In genomic region chr16:2752850-2753522, GRCh38 we compare ENCODE assay signal across 8 cellular contexts. TPM values are rescaled to one million over a fixed set of nuclear protein-coding genes. Genes with fewer than 3 reads are reported as not detected.
DNase-seq lines count a peak whose midpoint lies in the region; TF ChIP-seq lines count a peak whose summit lies in the region.

No MANE protein-coding gene starts in this region.

- H3K4me3 ChIP-seq in breast epithelium, result peak overlapping the region; percentile 82 to 94 (median 83)
- peak overlapping the region; percentile 86 for H3K4me3 ChIP-seq in skeletal muscle satellite cell (ENCODE audit: low read length)

- intact Hi-C loops in breast epithelium (cut with DNase I; ENCODE audit: low total_unique reads), result loop anchor here (10.0 kb wide), 1 partner anchor 102 kb away; the partner anchor contains the start of gene PRSS22

- peak overlapping the region; percentile 93 for H3K27ac ChIP-seq in H9 (ENCODE audit: insufficient read length, low read depth, low read length)
- peak overlapping the region; percentile 99 to 100 for H3K27ac ChIP-seq in breast epithelium

- H3T11ph ChIP-seq in H9 (ENCODE audit: low read length), result no peak overlapping the region

- H3K4me3 Mint-ChIP-seq in H9, result peak overlapping the region; percentile 90 to 94

- H3K9ac ChIP-seq in H9 (ENCODE audit: extremely low read depth, insufficient read length, low read length) (peak overlapping the region; percentile 84), skeletal muscle satellite cell (ENCODE audit: low read depth, low read length) (peak overlapping the region; percentile 95)

- no peak overlapping the region for H2BK20ac ChIP-seq in H9 (ENCODE audit: low read depth, low read length, poor library complexity, severe bottlenecking)

- peak overlapping the region; percentile 86 for H3K18ac ChIP-seq in H9 (ENCODE audit: insufficient read length, low read depth, low read length)

- H4K20me1 ChIP-seq in H9 (ENCODE audit: control insufficient read depth, insufficient read depth, insufficient read length), result no peaks in the 10 kb centered on the region

- H3K4me1 Mint-ChIP-seq in H9, result peaks cover 38 to 43% of the 10 kb centered on the region in 2 experiments

- H3K14ac ChIP-seq in H9 (ENCODE audit: insufficient read depth, low read length), result peak overlapping the region; percentile 99

- H2BK12ac ChIP-seq in H9 (ENCODE audit: insufficient read length, low read depth, low read length), result no peak overlapping the region

- no peak overlapping the region for H3K56ac ChIP-seq in H9 (ENCODE audit: insufficient read length, low read depth, low read length)

- H3K23ac ChIP-seq in H9 (ENCODE audit: insufficient read length, low read depth, low read length), result no peak overlapping the region

- H3K27me3 ChIP-seq in H9 (ENCODE audit: insufficient read depth, low read length) (no peaks in the 10 kb centered on the region), breast epithelium (no peaks in the 10 kb centered on the region), skeletal muscle satellite cell (ENCODE audit: control insufficient read depth, insufficient read depth, low read length) (no peaks in the 10 kb centered on the region)

- peak overlapping the region; percentile 88 to 99 (median 91); a peak in 6 of 7 replicates for H3K27ac Mint-ChIP-seq in H9

- peaks cover 44% of the 10 kb centered on the region for H3K79me2 ChIP-seq in H9 (ENCODE audit: insufficient read depth, low read length)

- peaks cover 8% of the 10 kb centered on the region for H3K23me2 ChIP-seq in H9 (ENCODE audit: insufficient read length, low read depth, low read length, poor library complexity, severe bottlenecking)

- H3K4ac ChIP-seq in H9 (ENCODE audit: low read depth, low read length), result peak overlapping the region; percentile 42; the same call in 1 of the 2 replicates

- no CpG with 5 or more reads among the region's 72 CpGs for WGBS in H9 (ENCODE audit: extremely low coverage, insufficient read length, low lambda C conversion rate)

- peaks cover 51 to 59% (median 59%) of the 10 kb centered on the region in 3 experiments for H3K36me3 Mint-ChIP-seq in H9 (ENCODE audit: insufficient read depth in 1 of 3, low read depth in 3 of 3)

- no peak overlapping the region for H2BK120ac ChIP-seq in H9 (ENCODE audit: low read depth, low read length, poor library complexity, severe bottlenecking)

- peaks cover 8% of the 10 kb centered on the region for H3K79me1 ChIP-seq in H9 (ENCODE audit: insufficient read depth, low read depth, low read length, poor library complexity, severe bottlenecking)

- TF ChIP-seq POLR2A in breast epithelium (IDR thresholded peaks at IDR 0.05), result no peak

- H3K9me3 ChIP-seq in H9 (ENCODE audit: control insufficient read depth, low read depth, low read length), result no peaks in the 10 kb centered on the region
- H3K9me3 ChIP-seq in breast epithelium, result no peaks in the 10 kb centered on the region
- H3K9me3 ChIP-seq in skeletal muscle satellite cell (replicated peaks; ENCODE audit: low read length), result no peaks in the 10 kb centered on the region

- no peak overlapping the region for H2AK5ac ChIP-seq in H9 (ENCODE audit: insufficient read length, low read length)

- H2BK5ac ChIP-seq in H9 (ENCODE audit: insufficient read length, low read length), result no peak overlapping the region

- H2BK15ac ChIP-seq in H9 (ENCODE audit: low read depth, low read length), result no peak overlapping the region

- H3K4me1 ChIP-seq in H9 (ENCODE audit: insufficient read depth, low read length) (peaks cover 3% of the 10 kb centered on the region; the same call in 1 of the 2 replicates), breast epithelium (peaks cover 6 to 22% of the 10 kb centered on the region in 2 donors), skeletal muscle satellite cell (ENCODE audit: control insufficient read depth, insufficient read depth, low read length) (peaks cover 27% of the 10 kb centered on the region)

- H3K4me2 ChIP-seq in H9 (ENCODE audit: insufficient read depth, insufficient read length, low read length) (peak overlapping the region; percentile 71), skeletal muscle satellite cell (ENCODE audit: low read length) (peak overlapping the region; percentile 94)

- H3K27me3 Mint-ChIP-seq in H9 (ENCODE audit: low read depth), result peaks cover 2% of the 10 kb centered on the region; the same call in 1 of the 2 replicates

- no peak overlapping the region for H4K5ac ChIP-seq in H9 (ENCODE audit: insufficient read length, low read depth, low read length)

- TF ChIP-seq CTCF in H9 (conservative IDR thresholded peaks at IDR 0.05), result no peak
- no peak for TF ChIP-seq CTCF in breast epithelium (IDR thresholded peaks at IDR 0.05)

- H3K36me3 ChIP-seq in breast epithelium (peaks cover under 1% of the 10 kb centered on the region), skeletal muscle satellite cell (ENCODE audit: insufficient read depth, low read length) (peaks cover 23% of the 10 kb centered on the region)

- DNase-seq in NCI-H2081 (lab: John Stamatoyannopoulos, UW), result peak; percentile 76 to 85
- DNase-seq in NCI-H2081 treated with DMSO at 0.1 percent for 48 hours (lab: John Stamatoyannopoulos, UW), result no peak
- DNase-seq in H9, result no peak
- peak; percentile 72 for DNase-seq in M059J (ENCODE audit: low read depth)
- peak; percentile 82 for DNase-seq in SK-N-DZ (ENCODE audit: low spot score)
- DNase-seq in breast epithelium (ENCODE audit: low spot score in 2 of 2), result peak; percentile 71 to 84
- DNase-seq in iPS-NIHi7 (ENCODE audit: extremely low spot score), result peak; percentile 83

- no peak overlapping the region for H4K8ac ChIP-seq in H9 (replicated peaks; ENCODE audit: insufficient read length, low read depth, low read length)

- H4K91ac ChIP-seq in H9 (ENCODE audit: insufficient read length, low read depth, low read length), result no peak overlapping the region

- no peak overlapping the region for H2AFZ ChIP-seq in H9 (ENCODE audit: low read length)

- peaks cover 0 to 3% of the 10 kb centered on the region in 2 experiments; a peak in 2 of 5 replicates for H3K9me3 Mint-ChIP-seq in H9

RNA-seq across cellular contexts. Expression of gene SRRM2, which starts 0.5 kb away (rescaled TPM):
- total RNA-seq in H9 (2021) (667 and 694 TPM in 2 replicates), breast epithelium (100 to 1,000 TPM; 229 to 416 (median 388) TPM)
- 27.9 and 49.9 TPM in 2 replicates for total RNA-seq in M059J (2014; rRNA removed; shearing (Covaris generic))
- 30.2 and 43.2 TPM in 2 replicates for polyA plus RNA-seq in SK-N-DZ (2014; cell fraction: cytosol; rRNA removed)
- 483 and 895 TPM in 2 replicates for polyA plus RNA-seq in SK-N-DZ (2014; cell fraction: nucleus; rRNA removed)
- total RNA-seq in skeletal muscle satellite cell (2012; rRNA removed), result 50.2 and 53.7 TPM in 2 replicates

RNA-seq across cellular contexts. Expression of gene ELOB, which starts 24.1 kb away (rescaled TPM):
- total RNA-seq in H9 (2021), result 319 and 331 TPM in 2 replicates
- 351 and 758 TPM in 2 replicates for total RNA-seq in M059J (2014; rRNA removed; shearing (Covaris generic))
- polyA plus RNA-seq in SK-N-DZ (2014; cell fraction: cytosol; rRNA removed), result 449 and 479 TPM in 2 replicates
- 255 and 331 TPM in 2 replicates for polyA plus RNA-seq in SK-N-DZ (2014; cell fraction: nucleus; rRNA removed)
- 100 to 1,000 TPM; 147 to 292 (median 230) TPM for total RNA-seq in breast epithelium
- 303 and 418 TPM in 2 replicates for total RNA-seq in skeletal muscle satellite cell (2012; rRNA removed)

RNA-seq across cellular contexts. Expression of gene PRSS27, which starts 33.0 kb away (rescaled TPM):
- total RNA-seq in H9 (2021) (3.6 and 5.0 TPM in 2 replicates), breast epithelium (under 1 TPM in 1 of 3 donors, not detected in 2; 0.29 TPM)
- 0.17 TPM in 1 of 2 replicates, not detected in the other for total RNA-seq in M059J (2014; rRNA removed; shearing (Covaris generic))
- polyA plus RNA-seq in SK-N-DZ (2014; cell fraction: cytosol; rRNA removed), result 2.8 and 3.2 TPM in 2 replicates
- 1.5 TPM in 2 replicates for polyA plus RNA-seq in SK-N-DZ (2014; cell fraction: nucleus; rRNA removed)
- 0.44 and 0.51 TPM in 2 replicates for total RNA-seq in skeletal muscle satellite cell (2012; rRNA removed)

RNA-seq across cellular contexts. Expression of gene PRSS33, which starts 34.4 kb away (rescaled TPM):
- total RNA-seq in H9 (2021) (not detected in 2 replicates), breast epithelium (not detected)
- total RNA-seq in M059J (2014; rRNA removed; shearing (Covaris generic)), result not detected in 2 replicates
- 0.09 and 0.15 TPM in 2 replicates for polyA plus RNA-seq in SK-N-DZ (2014; cell fraction: cytosol; rRNA removed)
- 0.21 TPM in 1 of 2 replicates, not detected in the other for polyA plus RNA-seq in SK-N-DZ (2014; cell fraction: nucleus; rRNA removed)
- not detected in 2 replicates for total RNA-seq in skeletal muscle satellite cell (2012; rRNA removed)

RNA-seq across cellular contexts. Expression of gene PRSS41, which starts 45.3 kb away (rescaled TPM):
- not detected in 2 replicates for total RNA-seq in H9 (2021)
- total RNA-seq in M059J (2014; rRNA removed; shearing (Covaris generic)), result not detected in 2 replicates
- polyA plus RNA-seq in SK-N-DZ (2014; cell fraction: cytosol; rRNA removed), result not detected in 2 replicates
- not detected in 2 replicates for polyA plus RNA-seq in SK-N-DZ (2014; cell fraction: nucleus; rRNA removed)
- not detected for total RNA-seq in breast epithelium
- total RNA-seq in skeletal muscle satellite cell (2012; rRNA removed), result not detected in 2 replicates

Comparison
In these comparisons a context has a peak if more than half of its experiments do, and no peak if none do; other contexts are left out.
1. DNase-seq: peak in NCI-H2081 (2 of 2), M059J (single experiment), SK-N-DZ (single experiment), breast epithelium (2 of 2) and iPS-NIHi7 (single experiment); none in NCI-H2081 treated with DMSO at 0.1 percent for 48 hours (single experiment) and H9 (single experiment).